In genomic region chr1:228989992-228990827, GRCh38 we compare ENCODE assay signal across 8 cellular contexts.
DNase-seq lines count a peak whose midpoint lies in the region; ATAC-seq and TF ChIP-seq lines count a peak whose summit lies in the region.

No MANE protein-coding gene starts in this region.

- CTCF ChIA-PET in GM10248 (lab: Yijun Ruan, JAX): no interaction called here

- H3K79me2 ChIP-seq in parathyroid adenoma: no peaks in the 10 kb centered on the region

- peak; percentile 77 for DNase-seq in DMS53 treated with DMSO at 0.1 percent for 48 hours (lab: John Stamatoyannopoulos, UW; ENCODE audit: unreplicated experiment)
- DNase-seq in NCI-H748 treated with DMSO at 0.1 percent for 48 hours (lab: John Stamatoyannopoulos, UW): peak; percentile 3
- peak; percentile 77 for DNase-seq in fibroblast of villous mesenchyme (ENCODE audit: low read depth)
- DNase-seq in GM10248 (ENCODE audit: extremely low spot score): no peak
- no peak for DNase-seq in T-helper 9 cell
- DNase-seq in type B pancreatic cell (ENCODE audit: extremely low spot score, unreplicated experiment): no peak

- peak overlapping the region; percentile 66 for H2AFZ ChIP-seq in parathyroid adenoma

- no peak for ATAC-seq in HG03571 (IDR thresholded peaks at IDR 0.05; ENCODE audit: unreplicated experiment)

- peaks cover 7% of the 10 kb centered on the region for H3K4me1 ChIP-seq in parathyroid adenoma

- TF ChIP-seq CTCF in fibroblast of villous mesenchyme (IDR thresholded peaks at IDR 0.05; ENCODE audit: insufficient read depth, low read depth, low read length): no peak
- no peak for TF ChIP-seq CTCF in parathyroid adenoma (IDR thresholded peaks at IDR 0.05)
- TF ChIP-seq CTCF in GM10248 (IDR thresholded peaks at IDR 0.05; ENCODE audit: control extremely low read depth, extremely low read depth, low read depth, missing control alignments): no peak
- TF ChIP-seq CTCF in type B pancreatic cell (conservative IDR thresholded peaks at IDR 0.05): no peak

- POLR2A ChIA-PET in GM10248 (lab: Yijun Ruan, JAX): no interaction called here

- no peak overlapping the region for H3K4me3 ChIP-seq in fibroblast of villous mesenchyme (ENCODE audit: low read depth, low read length)
- H3K4me3 ChIP-seq in parathyroid adenoma (ENCODE audit: low read depth, low read length): no peak overlapping the region

- peaks cover 23% of the 10 kb centered on the region for H3K4me1 Mint-ChIP-seq in type B pancreatic cell (ENCODE audit: unreplicated experiment)

- H3K9me3 ChIP-seq in parathyroid adenoma (ENCODE audit: control insufficient read depth, low read length): no peaks in the 10 kb centered on the region

- H3K9me3 Mint-ChIP-seq in type B pancreatic cell: no peaks in the 10 kb centered on the region

- no peaks in the 10 kb centered on the region for H3K36me3 Mint-ChIP-seq in type B pancreatic cell

- no peak overlapping the region for H3K27ac Mint-ChIP-seq in type B pancreatic cell

- H3K4me3 Mint-ChIP-seq in type B pancreatic cell: no peak overlapping the region

- no peaks in the 10 kb centered on the region for H3K36me3 ChIP-seq in parathyroid adenoma (ENCODE audit: control insufficient read depth, insufficient read depth, low read length)

- H3K27me3 Mint-ChIP-seq in type B pancreatic cell: no peaks in the 10 kb centered on the region

- H3K27me3 ChIP-seq in parathyroid adenoma (ENCODE audit: control insufficient read depth, insufficient read depth, low read length): no peaks in the 10 kb centered on the region

- H3K4me2 ChIP-seq in parathyroid adenoma (ENCODE audit: low read length): peak overlapping the region; percentile 36

- peak overlapping the region; percentile 42 for H3K27ac ChIP-seq in parathyroid adenoma

- no peak overlapping the region for H3K9ac ChIP-seq in parathyroid adenoma

Comparison
In these comparisons a context has a peak if more than half of its experiments do, and no peak if none do; other contexts are left out.
1. DNase-seq: peak in DMS53 treated with DMSO at 0.1 percent for 48 hours (single experiment), NCI-H748 treated with DMSO at 0.1 percent for 48 hours (single experiment) and fibroblast of villous mesenchyme (single experiment); none in GM10248 (single experiment), T-helper 9 cell (single experiment) and type B pancreatic cell (single experiment).